ENCODE assay signal across 22 cellular contexts in genomic region chr4:156568479-156568878, GRCh38.
DNase-seq lines count a peak whose midpoint lies in the region; ATAC-seq, FAIRE-seq and TF ChIP-seq lines count a peak whose summit lies in the region.
"Had no signal": no experiment of that assay in that cellular context is flagged by ENCODE, and none has a peak within 500 bp of the region (broad histone marks: within the 10 kb centered on the region; RNA-seq: fewer than 3 reads in every experiment).

No MANE protein-coding gene starts in this region.

- H3F3A ChIP-seq in GM23338 (replicated peaks; ENCODE audit: low read depth) = no peaks in the 10 kb centered on the region

- no peak overlapping the region for H2AFZ ChIP-seq in GM23338

- H3K4me1 ChIP-seq in GM23338 (ENCODE audit: insufficient read depth) = peaks cover 7% of the 10 kb centered on the region

- FAIRE-seq in TTC549 (lab: Jason Lieb, UNC) (peak; percentile 59), GM12891 (lab: Jason Lieb, UNC) (no peak)

- H3K9me2 ChIP-seq in GM23338 (ENCODE audit: insufficient read depth) = 0 out of 2 replicates have a peak, but pooled peaks cover 3% of the 10 kb centered on the region

- TF ChIP-seq CTCF in GM23338 (conservative IDR thresholded peaks at IDR 0.05; ENCODE audit: low read depth in 2 of 2) = no peak
- no peak for TF ChIP-seq CTCF in neural crest cell (conservative IDR thresholded peaks at IDR 0.05)
- no peak for TF ChIP-seq CTCF in lower leg skin (IDR thresholded peaks at IDR 0.05)

- H3K4me2 ChIP-seq in GM23338 = no peak overlapping the region

- H3K27ac ChIP-seq in GM23338 (ENCODE audit: low read depth) = no peak overlapping the region

- peaks cover 10% of the 10 kb centered on the region for H3K4me1 Mint-ChIP-seq in GM23338
- H3K4me1 Mint-ChIP-seq in neural crest cell = peaks cover 32% of the 10 kb centered on the region

- H4K20me1 ChIP-seq in GM23338 (replicated peaks; ENCODE audit: insufficient read depth) = no peaks in the 10 kb centered on the region

- no peak for TF ChIP-seq POLR2A in lower leg skin (IDR thresholded peaks at IDR 0.05)
- TF ChIP-seq POLR2A in GM12891 (IDR thresholded peaks at IDR 0.05; ENCODE audit: low read depth, low read length) = no peak

- peak; percentile 75 for ATAC-seq in GM23338
- ATAC-seq: CD8-positive, alpha-beta T cell; Panc1 had no signal

- H3K36me3 Mint-ChIP-seq in GM23338 (ENCODE audit: low read depth) = no peaks in the 10 kb centered on the region
- H3K36me3 Mint-ChIP-seq in neural crest cell (ENCODE audit: low read depth) = no peaks in the 10 kb centered on the region
- H3K36me3 Mint-ChIP-seq: CD8-positive, alpha-beta T cell had no signal

- DNase-seq in NCI-H146 (lab: John Stamatoyannopoulos, UW) (peak; percentile 1), NCI-H146 treated with DMSO at 0.1 percent for 48 hours (lab: John Stamatoyannopoulos, UW; ENCODE audit: unreplicated experiment) (no peak), GM23338 (ENCODE audit: low spot score) (peak; percentile 26), neural crest cell (ENCODE audit: low read depth, low spot score) (no peak), lower leg skin (ENCODE audit: low spot score in 2 of 2) (no peak), putamen (ENCODE audit: low spot score) (no peak), GM12891 (ENCODE audit: insufficient read length, low spot score) (no peak)
- DNase-seq: 8988T; AML-193; C1 segment of cervical spinal cord; Calu3; CD8-positive, alpha-beta T cell; DMS53; GDM1; Kasumi-1; NCI-H1417 treated with DMSO at 0.1 percent for 48 hours; NCI-H1930; NCI-H345; NCI-H524; T-helper 1 cell had no signal

- H3K27me3 Mint-ChIP-seq in GM23338 (ENCODE audit: insufficient read depth, low read depth, poor library complexity) = no peaks in the 10 kb centered on the region
- no peaks in the 10 kb centered on the region for H3K27me3 Mint-ChIP-seq in neural crest cell (ENCODE audit: low read depth)

- 31 to 64% methylated on average over 2 of the region's 2 CpGs for WGBS in lower leg skin, 2 donors

- intact Hi-C loops in lower leg skin (cut with DNase I; ENCODE audit: low total_unique reads) = no loop called here

- H3K4me3 ChIP-seq in GM23338 = no peak overlapping the region
- H3K4me3 ChIP-seq in lower leg skin (ENCODE audit: low read depth, poor library complexity, severe bottlenecking) = no peak overlapping the region

- H3K27me3 ChIP-seq in GM23338 (ENCODE audit: insufficient read depth) = no peaks in the 10 kb centered on the region

- no peak overlapping the region for H3K4me3 Mint-ChIP-seq in GM23338
- no peak overlapping the region for H3K4me3 Mint-ChIP-seq in neural crest cell
- H3K4me3 Mint-ChIP-seq: CD8-positive, alpha-beta T cell had no signal

- no peaks in the 10 kb centered on the region for H3K36me3 ChIP-seq in GM23338 (ENCODE audit: insufficient read depth)

- no peak overlapping the region for H3K27ac Mint-ChIP-seq in GM23338
- H3K27ac Mint-ChIP-seq in neural crest cell (ENCODE audit: unreplicated experiment) = peak overlapping the region; percentile 60
- H3K27ac Mint-ChIP-seq: CD8-positive, alpha-beta T cell had no signal

- H3K9me3 Mint-ChIP-seq in GM23338 = no peaks in the 10 kb centered on the region
- peaks cover 2% of the 10 kb centered on the region for H3K9me3 Mint-ChIP-seq in neural crest cell

- no peaks in the 10 kb centered on the region for H3K79me2 ChIP-seq in GM23338 (replicated peaks; ENCODE audit: insufficient read depth)

TF ChIP-seq in GM23338, 12 proteins besides CTCF, POLR2A, EP300 and RAD21 (continues in another document):
- no peak for TF ChIP-seq ZNF114 (CRISPR knock-in tag; IDR thresholded peaks at IDR 0.05)

TF ChIP-seq in GM12891, 5 proteins besides CTCF, POLR2A, EP300 and RAD21:
- TF ChIP-seq SPI1 (IDR thresholded peaks at IDR 0.05; ENCODE audit: low read depth, low read length) (no peak), PAX5 (IDR thresholded peaks at IDR 0.05; ENCODE audit: insufficient read depth, low read length, severe bottlenecking) (no peak), POLR2AphosphoS5 (IDR thresholded peaks at IDR 0.05; ENCODE audit: low read depth, low read length) (no peak), TAF1 (IDR thresholded peaks at IDR 0.05; ENCODE audit: low read depth, low read length) (no peak), POU2F2 (IDR thresholded peaks at IDR 0.05; ENCODE audit: low read depth, low read length) (no peak)

Comparison
In these comparisons a context has a peak if more than half of its experiments do, and no peak if none do; other contexts are left out.
1. DNase-seq: peak in NCI-H146 (single experiment) and GM23338 (single experiment); none in NCI-H146 treated with DMSO at 0.1 percent for 48 hours (single experiment), neural crest cell (single experiment), lower leg skin (0 of 2), putamen (single experiment) and GM12891 (single experiment).